11 cellular contexts compared by ENCODE assay signal in the genomic region with DNA sequence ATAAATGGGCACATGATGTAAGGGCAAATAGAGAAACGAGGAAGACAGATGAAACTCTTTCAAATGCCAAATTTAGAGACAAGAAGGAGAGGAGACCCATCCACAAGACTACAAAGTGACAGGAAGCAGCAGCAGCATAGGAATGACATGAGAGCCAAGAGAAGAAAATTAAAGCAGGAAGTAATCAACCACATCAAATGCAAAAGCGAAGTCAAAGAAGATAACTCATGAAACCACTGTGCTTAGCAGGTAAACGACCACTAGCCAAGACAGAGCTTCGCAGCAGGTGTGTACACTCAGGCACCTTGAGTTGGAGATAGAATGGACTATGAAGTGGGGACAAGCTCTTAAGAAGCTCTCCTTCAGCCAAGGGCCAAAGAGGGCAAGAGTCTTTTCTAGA.
DNase-seq lines count a peak whose midpoint lies in the region; ATAC-seq, FAIRE-seq and TF ChIP-seq lines count a peak whose summit lies in the region.
"Had no signal": no experiment of that assay in that cellular context is flagged by ENCODE, and none has a peak within 500 bp of the region (broad histone marks: within the 10 kb centered on the region; RNA-seq: fewer than 3 reads in every experiment).

No MANE protein-coding gene starts in this region.

- H3K4me1 Mint-ChIP-seq in naive thymus-derived CD4-positive, alpha-beta T cell, result peaks cover 49 to 90% (median 83%) of the 10 kb centered on the region in 7 donors

- H3K27me3 ChIP-seq in naive thymus-derived CD4-positive, alpha-beta T cell (ENCODE audit: control insufficient read depth in 2 of 2, insufficient read depth in 2 of 2, low read length in 2 of 2), result no peaks in the 10 kb centered on the region

- FAIRE-seq in D721Med (lab: Jason Lieb, UNC) (no peak), GM12891 (lab: Jason Lieb, UNC) (no peak)

- POLR2A ChIA-PET in naive thymus-derived CD4-positive, alpha-beta T cell (lab: Charles Lee), result interaction anchor here (0.6 to 1.9 kb wide), 7 partner anchors 8 to 215 kb away, joined by 3 to 10 read pairs (median 3); no protein-coding TSS in a partner anchor

- H3K4me3 ChIP-seq in naive thymus-derived CD4-positive, alpha-beta T cell (ENCODE audit: low read length), result peak overlapping the region; percentile 32

- peaks cover 5 to 27% (median 12%) of the 10 kb centered on the region in 5 donors for H3K36me3 Mint-ChIP-seq in naive thymus-derived CD4-positive, alpha-beta T cell

- ATAC-seq in activated CD4-positive, CD25-positive, alpha-beta regulatory T cell treated with anti-CD3 and anti-CD28 coated beads, Interleukin-2, amount 50 U/mL, for 24 hours, result peak; percentile 85 to 88
- peak; percentile 72 for ATAC-seq in HG02678 (IDR thresholded peaks at IDR 0.05; ENCODE audit: unreplicated experiment)
- ATAC-seq in naive thymus-derived CD4-positive, alpha-beta T cell, result peak; percentile 85

- no peaks in the 10 kb centered on the region for H3K9me3 ChIP-seq in naive thymus-derived CD4-positive, alpha-beta T cell (ENCODE audit: control insufficient read depth in 2 of 3, low read length in 3 of 3)

- peak overlapping the region; percentile 56 to 93 (median 83) for H3K27ac Mint-ChIP-seq in naive thymus-derived CD4-positive, alpha-beta T cell

- DNase-seq in activated CD4-positive, CD25-positive, alpha-beta regulatory T cell treated with anti-CD3 and anti-CD28 coated beads, Interleukin-2, amount 50 U/mL, for 72 hours, result no peak
- DNase-seq in T-helper 2 cell, result peak in 3 of 5 experiments; percentile 18 to 80 (median 65)
- peak in 7 of 9 donors; percentile 59 to 82 (median 79) for DNase-seq in naive thymus-derived CD4-positive, alpha-beta T cell
- DNase-seq in D721Med (ENCODE audit: insufficient read length, low spot score), result no peak
- no peak for DNase-seq in T1000 (lab: John Stamatoyannopoulos, UW)
- DNase-seq in GM12891 (ENCODE audit: insufficient read length, low spot score), result no peak
- DNase-seq: EL, NCI-H187 had no signal

- no peak for TF ChIP-seq CTCF in D721Med (IDR thresholded peaks at IDR 0.05; ENCODE audit: insufficient read depth, missing control alignments)

- no peaks in the 10 kb centered on the region for H3K27me3 Mint-ChIP-seq in naive thymus-derived CD4-positive, alpha-beta T cell

- no peaks in the 10 kb centered on the region for H3K36me3 ChIP-seq in naive thymus-derived CD4-positive, alpha-beta T cell (ENCODE audit: control insufficient read depth in 2 of 3, insufficient read depth in 3 of 3, low read length in 3 of 3)

- TF ChIP-seq POLR2A in GM12891 (IDR thresholded peaks at IDR 0.05; ENCODE audit: low read depth, low read length), result no peak

- H3K9me3 Mint-ChIP-seq in naive thymus-derived CD4-positive, alpha-beta T cell, result peaks cover 0 to 5% (median 0%) of the 10 kb centered on the region in 11 donors

- H3K4me3 Mint-ChIP-seq in naive thymus-derived CD4-positive, alpha-beta T cell, result peak overlapping the region; percentile 58 to 88 (median 74)

- intact Hi-C loops in naive thymus-derived CD4-positive, alpha-beta T cell (cut with micrococcal nuclease), result loop anchor here (1.0 to 10.0 kb wide), 10 partner anchors 8 to 1285 kb away; a partner anchor contains a TSS

- H3K27ac ChIP-seq in naive thymus-derived CD4-positive, alpha-beta T cell (ENCODE audit: low read depth, low read length), result no peak overlapping the region
- H3K27ac ChIP-seq: 22Rv1 had no signal

- peaks cover 46 to 51% of the 10 kb centered on the region in 2 donors for H3K4me1 ChIP-seq in naive thymus-derived CD4-positive, alpha-beta T cell (ENCODE audit: control insufficient read depth in 2 of 2, insufficient read depth in 2 of 2, low read length in 2 of 2)

- CTCF ChIA-PET in naive thymus-derived CD4-positive, alpha-beta T cell (lab: Charles Lee), result interaction anchor here (0.5 to 1.2 kb wide), 2 partner anchors 8 to 302 kb away, joined by 3 to 5 read pairs; no protein-coding TSS in a partner anchor

TF ChIP-seq in GM12891, 5 proteins besides CTCF, POLR2A, EP300 and RAD21:
- no peak for TF ChIP-seq SPI1 (IDR thresholded peaks at IDR 0.05; ENCODE audit: low read depth, low read length)
- no peak for TF ChIP-seq POLR2AphosphoS5 (IDR thresholded peaks at IDR 0.05; ENCODE audit: low read depth, low read length)
- no peak for TF ChIP-seq TAF1 (IDR thresholded peaks at IDR 0.05; ENCODE audit: low read depth, low read length)
- no peak for TF ChIP-seq POU2F2 (IDR thresholded peaks at IDR 0.05; ENCODE audit: low read depth, low read length)
- no peak for TF ChIP-seq PAX5 (IDR thresholded peaks at IDR 0.05; ENCODE audit: insufficient read depth, low read length, severe bottlenecking)

Comparison
In these comparisons a context has a peak if more than half of its experiments do, and no peak if none do; other contexts are left out.
1. DNase-seq: peak in T-helper 2 cell (3 of 5) and naive thymus-derived CD4-positive, alpha-beta T cell (7 of 9); none in activated CD4-positive, CD25-positive, alpha-beta regulatory T cell treated with anti-CD3 and anti-CD28 coated beads, Interleukin-2, amount 50 U/mL, for 72 hours (single experiment), D721Med (single experiment), T1000 (single experiment) and GM12891 (single experiment).
2. Peak in every context shown above with its lines, with median percentiles within 50 percentile points of each other: ATAC-seq.